Comparison of ENCODE assay signal across 1 cellular context in genomic region chr14:69755784-69756183, GRCh38.
TF ChIP-seq lines count a peak whose summit lies in the region.

No MANE protein-coding gene starts in this region.

TF ChIP-seq in HepG2, 621 proteins besides CTCF, POLR2A, EP300 and RAD21 (continued from another document):
- TF ChIP-seq ARID3A (IDR thresholded peaks at IDR 0.05; ENCODE audit: low read depth, low read length) (no peak), ZNF7 (CRISPR knock-in tag; IDR thresholded peaks at IDR 0.05) (no peak), MYC (CRISPR knock-in tag; IDR thresholded peaks at IDR 0.05; ENCODE audit: borderline replicate concordance) (no peak), SMARCE1 (IDR thresholded peaks at IDR 0.05; ENCODE audit: borderline replicate concordance) (no peak), ZBTB34 (CRISPR knock-in tag; IDR thresholded peaks at IDR 0.05) (no peak), KDM2A (CRISPR knock-in tag; IDR thresholded peaks at IDR 0.05; ENCODE audit: borderline replicate concordance, low read depth) (no peak), FOXA1 (IDR thresholded peaks at IDR 0.05) (no peak), FOXA1 (CRISPR knock-in tag; IDR thresholded peaks at IDR 0.05) (no peak), U2AF1 (optimal IDR thresholded peaks at IDR 0.05; ENCODE audit: low read depth, low read length) (no peak), MIXL1 (CRISPR knock-in tag; IDR thresholded peaks at IDR 0.05) (peak; percentile 22; the same call in 1 of the 2 replicates), BCL6 (CRISPR knock-in tag; IDR thresholded peaks at IDR 0.05) (no peak), MLX (CRISPR knock-in tag; IDR thresholded peaks at IDR 0.05) (peak; percentile 61; the same call in 1 of the 2 replicates), ZSCAN12 (CRISPR knock-in tag; IDR thresholded peaks at IDR 0.05) (no peak), HHEX (CRISPR knock-in tag; IDR thresholded peaks at IDR 0.05) (no peak), RXRB (CRISPR knock-in tag; IDR thresholded peaks at IDR 0.05; ENCODE audit: borderline replicate concordance) (0 out of 2 replicates have a peak, but pooled peaks have one; percentile 27), KLF13 (CRISPR knock-in tag; IDR thresholded peaks at IDR 0.05) (no peak), MLLT10 (CRISPR knock-in tag; IDR thresholded peaks at IDR 0.05) (no peak), ZNF101 (CRISPR knock-in tag; IDR thresholded peaks at IDR 0.05; ENCODE audit: borderline replicate concordance, low read depth) (no peak), ZNF441 (CRISPR knock-in tag; IDR thresholded peaks at IDR 0.05; ENCODE audit: borderline replicate concordance) (no peak), ZNF362 (CRISPR knock-in tag; IDR thresholded peaks at IDR 0.05; ENCODE audit: borderline replicate concordance) (no peak)
- TF ChIP-seq, protein P1, sequence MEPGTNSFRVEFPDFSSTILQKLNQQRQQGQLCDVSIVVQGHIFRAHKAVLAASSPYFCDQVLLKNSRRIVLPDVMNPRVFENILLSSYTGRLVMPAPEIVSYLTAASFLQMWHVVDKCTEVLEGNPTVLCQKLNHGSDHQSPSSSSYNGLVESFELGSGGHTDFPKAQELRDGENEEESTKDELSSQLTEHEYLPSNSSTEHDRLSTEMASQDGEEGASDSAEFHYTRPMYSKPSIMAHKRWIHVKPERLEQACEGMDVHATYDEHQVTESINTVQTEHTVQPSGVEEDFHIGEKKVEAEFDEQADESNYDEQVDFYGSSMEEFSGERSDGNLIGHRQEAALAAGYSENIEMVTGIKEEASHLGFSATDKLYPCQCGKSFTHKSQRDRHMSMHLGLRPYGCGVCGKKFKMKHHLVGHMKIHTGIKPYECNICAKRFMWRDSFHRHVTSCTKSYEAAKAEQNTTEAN (CRISPR knock-in tag; conservative IDR thresholded peaks at IDR 0.05), result peak; percentile 94
- TF ChIP-seq, protein P2, sequence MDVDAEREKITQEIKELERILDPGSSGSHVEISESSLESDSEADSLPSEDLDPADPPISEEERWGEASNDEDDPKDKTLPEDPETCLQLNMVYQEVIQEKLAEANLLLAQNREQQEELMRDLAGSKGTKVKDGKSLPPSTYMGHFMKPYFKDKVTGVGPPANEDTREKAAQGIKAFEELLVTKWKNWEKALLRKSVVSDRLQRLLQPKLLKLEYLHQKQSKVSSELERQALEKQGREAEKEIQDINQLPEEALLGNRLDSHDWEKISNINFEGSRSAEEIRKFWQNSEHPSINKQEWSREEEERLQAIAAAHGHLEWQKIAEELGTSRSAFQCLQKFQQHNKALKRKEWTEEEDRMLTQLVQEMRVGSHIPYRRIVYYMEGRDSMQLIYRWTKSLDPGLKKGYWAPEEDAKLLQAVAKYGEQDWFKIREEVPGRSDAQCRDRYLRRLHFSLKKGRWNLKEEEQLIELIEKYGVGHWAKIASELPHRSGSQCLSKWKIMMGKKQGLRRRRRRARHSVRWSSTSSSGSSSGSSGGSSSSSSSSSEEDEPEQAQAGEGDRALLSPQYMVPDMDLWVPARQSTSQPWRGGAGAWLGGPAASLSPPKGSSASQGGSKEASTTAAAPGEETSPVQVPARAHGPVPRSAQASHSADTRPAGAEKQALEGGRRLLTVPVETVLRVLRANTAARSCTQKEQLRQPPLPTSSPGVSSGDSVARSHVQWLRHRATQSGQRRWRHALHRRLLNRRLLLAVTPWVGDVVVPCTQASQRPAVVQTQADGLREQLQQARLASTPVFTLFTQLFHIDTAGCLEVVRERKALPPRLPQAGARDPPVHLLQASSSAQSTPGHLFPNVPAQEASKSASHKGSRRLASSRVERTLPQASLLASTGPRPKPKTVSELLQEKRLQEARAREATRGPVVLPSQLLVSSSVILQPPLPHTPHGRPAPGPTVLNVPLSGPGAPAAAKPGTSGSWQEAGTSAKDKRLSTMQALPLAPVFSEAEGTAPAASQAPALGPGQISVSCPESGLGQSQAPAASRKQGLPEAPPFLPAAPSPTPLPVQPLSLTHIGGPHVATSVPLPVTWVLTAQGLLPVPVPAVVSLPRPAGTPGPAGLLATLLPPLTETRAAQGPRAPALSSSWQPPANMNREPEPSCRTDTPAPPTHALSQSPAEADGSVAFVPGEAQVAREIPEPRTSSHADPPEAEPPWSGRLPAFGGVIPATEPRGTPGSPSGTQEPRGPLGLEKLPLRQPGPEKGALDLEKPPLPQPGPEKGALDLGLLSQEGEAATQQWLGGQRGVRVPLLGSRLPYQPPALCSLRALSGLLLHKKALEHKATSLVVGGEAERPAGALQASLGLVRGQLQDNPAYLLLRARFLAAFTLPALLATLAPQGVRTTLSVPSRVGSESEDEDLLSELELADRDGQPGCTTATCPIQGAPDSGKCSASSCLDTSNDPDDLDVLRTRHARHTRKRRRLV (CRISPR knock-in tag; IDR thresholded peaks at IDR 0.05), result no peak
- TF ChIP-seq, protein P3, sequence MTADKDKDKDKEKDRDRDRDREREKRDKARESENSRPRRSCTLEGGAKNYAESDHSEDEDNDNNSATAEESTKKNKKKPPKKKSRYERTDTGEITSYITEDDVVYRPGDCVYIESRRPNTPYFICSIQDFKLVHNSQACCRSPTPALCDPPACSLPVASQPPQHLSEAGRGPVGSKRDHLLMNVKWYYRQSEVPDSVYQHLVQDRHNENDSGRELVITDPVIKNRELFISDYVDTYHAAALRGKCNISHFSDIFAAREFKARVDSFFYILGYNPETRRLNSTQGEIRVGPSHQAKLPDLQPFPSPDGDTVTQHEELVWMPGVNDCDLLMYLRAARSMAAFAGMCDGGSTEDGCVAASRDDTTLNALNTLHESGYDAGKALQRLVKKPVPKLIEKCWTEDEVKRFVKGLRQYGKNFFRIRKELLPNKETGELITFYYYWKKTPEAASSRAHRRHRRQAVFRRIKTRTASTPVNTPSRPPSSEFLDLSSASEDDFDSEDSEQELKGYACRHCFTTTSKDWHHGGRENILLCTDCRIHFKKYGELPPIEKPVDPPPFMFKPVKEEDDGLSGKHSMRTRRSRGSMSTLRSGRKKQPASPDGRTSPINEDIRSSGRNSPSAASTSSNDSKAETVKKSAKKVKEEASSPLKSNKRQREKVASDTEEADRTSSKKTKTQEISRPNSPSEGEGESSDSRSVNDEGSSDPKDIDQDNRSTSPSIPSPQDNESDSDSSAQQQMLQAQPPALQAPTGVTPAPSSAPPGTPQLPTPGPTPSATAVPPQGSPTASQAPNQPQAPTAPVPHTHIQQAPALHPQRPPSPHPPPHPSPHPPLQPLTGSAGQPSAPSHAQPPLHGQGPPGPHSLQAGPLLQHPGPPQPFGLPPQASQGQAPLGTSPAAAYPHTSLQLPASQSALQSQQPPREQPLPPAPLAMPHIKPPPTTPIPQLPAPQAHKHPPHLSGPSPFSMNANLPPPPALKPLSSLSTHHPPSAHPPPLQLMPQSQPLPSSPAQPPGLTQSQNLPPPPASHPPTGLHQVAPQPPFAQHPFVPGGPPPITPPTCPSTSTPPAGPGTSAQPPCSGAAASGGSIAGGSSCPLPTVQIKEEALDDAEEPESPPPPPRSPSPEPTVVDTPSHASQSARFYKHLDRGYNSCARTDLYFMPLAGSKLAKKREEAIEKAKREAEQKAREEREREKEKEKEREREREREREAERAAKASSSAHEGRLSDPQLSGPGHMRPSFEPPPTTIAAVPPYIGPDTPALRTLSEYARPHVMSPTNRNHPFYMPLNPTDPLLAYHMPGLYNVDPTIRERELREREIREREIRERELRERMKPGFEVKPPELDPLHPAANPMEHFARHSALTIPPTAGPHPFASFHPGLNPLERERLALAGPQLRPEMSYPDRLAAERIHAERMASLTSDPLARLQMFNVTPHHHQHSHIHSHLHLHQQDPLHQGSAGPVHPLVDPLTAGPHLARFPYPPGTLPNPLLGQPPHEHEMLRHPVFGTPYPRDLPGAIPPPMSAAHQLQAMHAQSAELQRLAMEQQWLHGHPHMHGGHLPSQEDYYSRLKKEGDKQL (CRISPR knock-in tag; IDR thresholded peaks at IDR 0.05; ENCODE audit: low read depth), result no peak
